Comparison of ENCODE assay signal across 12 cellular contexts in genomic region chr15:67185051-67185450, GRCh38.
A peak's percentile ranks its signal among the peaks of the same experiment; 100 is the strongest.
DNase-seq lines count a peak whose midpoint lies in the region; ATAC-seq and TF ChIP-seq lines count a peak whose summit lies in the region.
"Had no signal": no experiment of that assay in that cellular context is flagged by ENCODE, and none has a peak within 500 bp of the region (broad histone marks: within the 10 kb centered on the region; RNA-seq: fewer than 3 reads in every experiment).

No MANE protein-coding gene starts in this region.

- no peak overlapping the region for H3K4me3 Mint-ChIP-seq in CD14-positive monocyte
- H3K4me3 Mint-ChIP-seq in dendritic cell treated with granulocyte-macrophage colony-stimulating factor and Interleukin-4, amounts not matched to agents 40 ng/mL and 50 ng/mL, for 4 days = no peak overlapping the region

- H3K27me3 ChIP-seq in GM23248 (replicated peaks; ENCODE audit: insufficient read depth) = no peaks in the 10 kb centered on the region
- no peaks in the 10 kb centered on the region for H3K27me3 ChIP-seq in gastrocnemius medialis
- H3K27me3 ChIP-seq in SJCRH30 = no peaks in the 10 kb centered on the region
- H3K27me3 ChIP-seq: left lung had no signal

- H3K9me3 Mint-ChIP-seq in CD14-positive monocyte = no peaks in the 10 kb centered on the region
- no peaks in the 10 kb centered on the region for H3K9me3 Mint-ChIP-seq in dendritic cell treated with granulocyte-macrophage colony-stimulating factor and Interleukin-4, amounts not matched to agents 40 ng/mL and 50 ng/mL, for 4 days

- DNase-seq in CD14-positive monocyte (ENCODE audit: low spot score) (no peak), GM23248 (no peak), gastrocnemius medialis (peak in 1 of 2 donors; percentile 44), NCI-H446 treated with DMSO at 0.1 percent for 48 hours (lab: John Stamatoyannopoulos, UW) (no peak), 8988T (no peak), SJCRH30 (no peak)
- DNase-seq: DMS153; left lung; NCI-H187 treated with DMSO at 0.1 percent for 48 hours; NK-92 treated with Interleukin-12 subunit alpha and Interleukin-12 subunit beta, amount 100 ng/mL, for 24 hours; stimulated activated CD4-positive, alpha-beta T cell treated with anti-CD3 and anti-CD28 coated beads, Interleukin-2, amount 100 ng/mL, for 24 hours had no signal

- H3K27me3 Mint-ChIP-seq in CD14-positive monocyte (ENCODE audit: low read depth in 3 of 3) = peaks cover 0 to 4% (median 2%) of the 10 kb centered on the region in 3 donors
- no peaks in the 10 kb centered on the region for H3K27me3 Mint-ChIP-seq in dendritic cell treated with granulocyte-macrophage colony-stimulating factor and Interleukin-4, amounts not matched to agents 40 ng/mL and 50 ng/mL, for 4 days

- no peak for TF ChIP-seq CTCF in CD14-positive monocyte (IDR thresholded peaks at IDR 0.05)
- no peak for TF ChIP-seq CTCF in gastrocnemius medialis (IDR thresholded peaks at IDR 0.05 in 4 of 5, conservative IDR thresholded peaks at IDR 0.05 in 1 of 5)

- WGBS in GM23248 (ENCODE audit: low coverage in 1 of 2, low lambda C conversion rate in 2 of 2, missing lambda C conversion rate in 2 of 2), 2 experiments = 78% methylated on average over 6 of the region's 6 CpGs

- peaks cover 86 to 93% of the 10 kb centered on the region in 2 donors for H3K36me3 Mint-ChIP-seq in CD14-positive monocyte
- peaks cover 41% of the 10 kb centered on the region for H3K36me3 Mint-ChIP-seq in dendritic cell treated with granulocyte-macrophage colony-stimulating factor and Interleukin-4, amounts not matched to agents 40 ng/mL and 50 ng/mL, for 4 days (ENCODE audit: low read depth)

- H3K27ac Mint-ChIP-seq in CD14-positive monocyte = peak overlapping the region in 5 of 7 donors; percentile 46 to 93 (median 75)
- peak overlapping the region; percentile 31 for H3K27ac Mint-ChIP-seq in dendritic cell treated with granulocyte-macrophage colony-stimulating factor and Interleukin-4, amounts not matched to agents 40 ng/mL and 50 ng/mL, for 4 days

- H3K27ac ChIP-seq in GM23248 (peak overlapping the region; percentile 56; the same call in 1 of the 2 replicates), gastrocnemius medialis (peak overlapping the region; percentile 91 to 99 (median 96)), SJCRH30 (no peak overlapping the region)

- H3K4me3 ChIP-seq in GM23248 (no peak overlapping the region), gastrocnemius medialis (no peak overlapping the region), SJCRH30 (no peak overlapping the region)
- H3K4me3 ChIP-seq: left lung had no signal

- ATAC-seq in gastrocnemius medialis = no peak
- ATAC-seq: left lung had no signal

- H3F3A ChIP-seq in GM23248 (ENCODE audit: insufficient read depth) = peaks cover 67% of the 10 kb centered on the region

- no peaks in the 10 kb centered on the region for H4K20me1 ChIP-seq in GM23248 (ENCODE audit: insufficient read depth)

- H3K79me2 ChIP-seq in GM23248 (ENCODE audit: insufficient read depth) = peaks cover 11% of the 10 kb centered on the region; the same call in 1 of the 2 replicates

- H2AFZ ChIP-seq in GM23248 = no peak overlapping the region

- in situ Hi-C loops in GM23248 (cut with MboI) = no loop called here
- in situ Hi-C loops in gastrocnemius medialis (cut with MboI; ENCODE audit: low sequenced_read_pairs in 4 of 4) = loop anchor here in 2 of 4 donors (5.0 kb wide), 3 partner anchors 58 to 113 kb away; no protein-coding TSS in a partner anchor

- H3K36me3 ChIP-seq in GM23248 (ENCODE audit: low read depth) (peaks cover 27% of the 10 kb centered on the region; the same call in 1 of the 2 replicates), gastrocnemius medialis (peaks cover 0 to 6% of the 10 kb centered on the region in 2 donors), SJCRH30 (peaks cover 41% of the 10 kb centered on the region)

- H3K9me3 ChIP-seq in GM23248 (ENCODE audit: low read depth) (no peaks in the 10 kb centered on the region), gastrocnemius medialis (no peaks in the 10 kb centered on the region), SJCRH30 (replicated peaks) (no peaks in the 10 kb centered on the region)
- H3K9me3 ChIP-seq: left lung had no signal

- intact Hi-C loops in CD14-positive monocyte (cut with micrococcal nuclease) (loop anchor here in 1 of 2 donors (5.0 kb wide), 1 partner anchor 33 kb away; no protein-coding TSS in a partner anchor), gastrocnemius medialis (cut with DNase I; ENCODE audit: low total_unique reads) (loop anchor here (1.0 to 10.0 kb wide), 2 partner anchors 17 to 1090 kb away; partner anchors contain the start of gene FEM1B)
- intact Hi-C loops in dendritic cell treated with granulocyte-macrophage colony-stimulating factor and Interleukin-4, amounts not matched to agents 40 ng/mL and 50 ng/mL, for 4 days (cut with micrococcal nuclease) = no loop called here

- H3K4me1 Mint-ChIP-seq in CD14-positive monocyte = peaks cover 19% of the 10 kb centered on the region
- H3K4me1 Mint-ChIP-seq in dendritic cell treated with granulocyte-macrophage colony-stimulating factor and Interleukin-4, amounts not matched to agents 40 ng/mL and 50 ng/mL, for 4 days (ENCODE audit: low read depth) = peaks cover 20% of the 10 kb centered on the region

- no peak overlapping the region for H3K4me2 ChIP-seq in GM23248 (ENCODE audit: unreplicated experiment)

- TF ChIP-seq POLR2A in gastrocnemius medialis (IDR thresholded peaks at IDR 0.05) = no peak

- no peak overlapping the region for H3K9ac ChIP-seq in GM23248

- H3K9me2 ChIP-seq in GM23248 (ENCODE audit: insufficient read depth) = no peaks in the 10 kb centered on the region

- peaks cover 66% of the 10 kb centered on the region for H3K4me1 ChIP-seq in GM23248 (ENCODE audit: insufficient read depth)
- H3K4me1 ChIP-seq in gastrocnemius medialis = peaks cover 71 to 78% of the 10 kb centered on the region in 2 donors
- no peaks in the 10 kb centered on the region; the same call in 1 of the 2 replicates for H3K4me1 ChIP-seq in SJCRH30
